In genomic region chr4:185708348-185708747, GRCh38 we compare ENCODE assay signal across 18 cellular contexts.
A peak's percentile ranks its signal among the peaks of the same experiment; 100 is the strongest.
DNase-seq lines count a peak whose midpoint lies in the region; ATAC-seq, FAIRE-seq and TF ChIP-seq lines count a peak whose summit lies in the region.
"Had no signal": no experiment of that assay in that cellular context is flagged by ENCODE, and none has a peak within 500 bp of the region (broad histone marks: within the 10 kb centered on the region; RNA-seq: fewer than 3 reads in every experiment).

No MANE protein-coding gene starts in this region.

- FAIRE-seq in GM12891 (lab: Jason Lieb, UNC), result no peak

- ATAC-seq in HG03025 (IDR thresholded peaks at IDR 0.05; ENCODE audit: low FRiP score, unreplicated experiment) (no peak), GM21619 (IDR thresholded peaks at IDR 0.05; ENCODE audit: unreplicated experiment) (no peak)

- intact Hi-C loops in vagina (cut with DNase I), result no loop called here

- H3K9me3 Mint-ChIP-seq in osteocyte (ENCODE audit: unreplicated experiment), result peaks cover 8% of the 10 kb centered on the region

- H3K27ac Mint-ChIP-seq in osteocyte (ENCODE audit: unreplicated experiment), result peak overlapping the region; percentile 56

- peaks cover 26% of the 10 kb centered on the region for H3K4me1 Mint-ChIP-seq in osteocyte (ENCODE audit: unreplicated experiment)

- DNase-seq in COLO829 (ENCODE audit: low spot score), result peak; percentile 90
- DNase-seq in RPMI7951 (ENCODE audit: low read depth), result peak; percentile 45
- no peak for DNase-seq in epithelial cell of prostate (ENCODE audit: low read depth, low spot score)
- DNase-seq in osteocyte (ENCODE audit: extremely low spot score, unreplicated experiment), result no peak
- DNase-seq in vagina (ENCODE audit: extremely low spot score in 2 of 2), result no peak
- DNase-seq in GM12891 (ENCODE audit: insufficient read length, low spot score), result no peak
- DNase-seq: BE2C; DND-41; effector memory CD4-positive, alpha-beta T cell; Kasumi-1; mesendoderm; NCI-H187; NCI-H82; SJCRH30; stimulated activated CD4-positive, alpha-beta T cell treated with anti-CD3 and anti-CD28 coated beads, Interleukin-2, amount 100 ng/mL, for 24 hours had no signal

- H3K4me1 ChIP-seq in vagina, result no peaks in the 10 kb centered on the region
- H3K4me1 ChIP-seq: SJCRH30 had no signal

- H3K27me3 Mint-ChIP-seq in osteocyte (ENCODE audit: unreplicated experiment), result no peaks in the 10 kb centered on the region

- TF ChIP-seq CTCF in osteocyte (IDR thresholded peaks at IDR 0.05) (no peak), vagina (IDR thresholded peaks at IDR 0.05) (no peak)

- H3K27me3 ChIP-seq in vagina, result no peaks in the 10 kb centered on the region
- H3K27me3 ChIP-seq: BE2C, SJCRH30 had no signal

- H3K4me3 ChIP-seq in vagina, result no peak overlapping the region
- H3K4me3 ChIP-seq: SJCRH30 had no signal

- H3K36me3 ChIP-seq in vagina, result no peaks in the 10 kb centered on the region
- H3K36me3 ChIP-seq: BE2C, SJCRH30 had no signal

- no peaks in the 10 kb centered on the region for H3K9me3 ChIP-seq in vagina
- H3K9me3 ChIP-seq: BE2C, SJCRH30 had no signal

- TF ChIP-seq POLR2A in vagina (IDR thresholded peaks at IDR 0.05) (no peak), GM12891 (IDR thresholded peaks at IDR 0.05; ENCODE audit: low read depth, low read length) (no peak)

- H3K36me3 Mint-ChIP-seq in osteocyte (ENCODE audit: unreplicated experiment), result no peaks in the 10 kb centered on the region

- H3K4me3 Mint-ChIP-seq in osteocyte (ENCODE audit: unreplicated experiment), result no peak overlapping the region

- peak overlapping the region; percentile 54 for H3K27ac ChIP-seq in epithelial cell of prostate
- H3K27ac ChIP-seq in vagina, result no peak overlapping the region
- H3K27ac ChIP-seq: SJCRH30, VCaP had no signal

TF ChIP-seq in GM12891, 5 proteins besides CTCF, POLR2A, EP300 and RAD21:
- TF ChIP-seq POLR2AphosphoS5 (IDR thresholded peaks at IDR 0.05; ENCODE audit: low read depth, low read length) (no peak), SPI1 (IDR thresholded peaks at IDR 0.05; ENCODE audit: low read depth, low read length) (no peak), POU2F2 (IDR thresholded peaks at IDR 0.05; ENCODE audit: low read depth, low read length) (no peak), TAF1 (IDR thresholded peaks at IDR 0.05; ENCODE audit: low read depth, low read length) (no peak), PAX5 (IDR thresholded peaks at IDR 0.05; ENCODE audit: insufficient read depth, low read length, severe bottlenecking) (no peak)
TF ChIP-seq in GM12891: peak in this region for 0.

Comparison
In these comparisons a context has a peak if more than half of its experiments do, and no peak if none do; other contexts are left out.
1. DNase-seq: peak in COLO829 (single experiment) and RPMI7951 (single experiment); none in epithelial cell of prostate (single experiment), osteocyte (single experiment), vagina (0 of 2) and GM12891 (single experiment).